Comparison of ENCODE assay signal across 1 cellular context in the genomic region with DNA sequence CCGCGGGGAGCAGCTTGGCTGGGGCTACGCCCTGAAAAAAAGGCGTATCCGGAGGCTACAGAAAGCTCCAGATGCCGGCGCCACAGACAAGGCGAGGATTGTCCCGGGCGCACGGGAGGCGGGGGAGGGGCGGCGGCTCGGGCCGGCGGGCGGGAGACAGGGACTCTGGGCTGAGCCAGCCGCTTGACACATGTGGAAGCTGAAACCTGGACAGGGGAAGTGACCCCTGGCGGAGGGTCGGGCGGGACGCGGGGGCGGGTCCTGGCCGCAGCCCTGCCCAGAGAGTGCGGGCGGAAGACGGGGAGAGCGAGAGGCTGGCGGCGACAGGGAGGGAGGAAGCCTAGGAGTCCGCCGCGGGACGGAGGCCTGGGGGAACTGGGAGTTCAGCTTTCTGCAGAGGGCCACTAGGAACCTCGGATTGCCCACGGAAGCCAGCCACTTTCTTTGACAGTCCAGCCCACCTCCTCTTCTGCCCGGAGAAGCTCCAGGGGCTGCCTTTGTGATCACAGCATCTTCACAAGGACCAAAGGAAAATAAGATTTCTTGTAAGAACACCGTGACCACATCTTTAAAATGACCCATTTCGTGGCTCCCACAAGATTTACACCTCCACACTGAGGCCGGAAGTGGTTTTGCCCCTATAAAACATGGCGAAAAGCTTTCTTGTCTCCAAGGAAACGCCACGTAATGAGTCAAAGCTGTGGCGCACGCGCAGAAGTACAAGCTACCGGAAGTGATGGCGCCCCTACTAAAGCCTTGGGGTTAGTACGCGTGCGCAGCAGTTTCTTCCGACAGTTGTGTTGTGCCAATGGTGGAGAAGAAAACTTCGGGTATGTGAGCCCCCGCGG.
A peak's percentile ranks its signal among the peaks of the same experiment; 100 is the strongest.
TF ChIP-seq lines count a peak whose summit lies in the region.

A gene with protein sequence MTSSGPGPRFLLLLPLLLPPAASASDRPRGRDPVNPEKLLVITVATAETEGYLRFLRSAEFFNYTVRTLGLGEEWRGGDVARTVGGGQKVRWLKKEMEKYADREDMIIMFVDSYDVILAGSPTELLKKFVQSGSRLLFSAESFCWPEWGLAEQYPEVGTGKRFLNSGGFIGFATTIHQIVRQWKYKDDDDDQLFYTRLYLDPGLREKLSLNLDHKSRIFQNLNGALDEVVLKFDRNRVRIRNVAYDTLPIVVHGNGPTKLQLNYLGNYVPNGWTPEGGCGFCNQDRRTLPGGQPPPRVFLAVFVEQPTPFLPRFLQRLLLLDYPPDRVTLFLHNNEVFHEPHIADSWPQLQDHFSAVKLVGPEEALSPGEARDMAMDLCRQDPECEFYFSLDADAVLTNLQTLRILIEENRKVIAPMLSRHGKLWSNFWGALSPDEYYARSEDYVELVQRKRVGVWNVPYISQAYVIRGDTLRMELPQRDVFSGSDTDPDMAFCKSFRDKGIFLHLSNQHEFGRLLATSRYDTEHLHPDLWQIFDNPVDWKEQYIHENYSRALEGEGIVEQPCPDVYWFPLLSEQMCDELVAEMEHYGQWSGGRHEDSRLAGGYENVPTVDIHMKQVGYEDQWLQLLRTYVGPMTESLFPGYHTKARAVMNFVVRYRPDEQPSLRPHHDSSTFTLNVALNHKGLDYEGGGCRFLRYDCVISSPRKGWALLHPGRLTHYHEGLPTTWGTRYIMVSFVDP (minus strand): TSS at position 194 of the 848 bp plus-strand sequence. CDS start 307 bp downstream, outside the sequence.
A gene (plus strand): TSS at position 778 of the 848 bp plus-strand sequence. CDS start 31 bp downstream, at position 809.

TF ChIP-seq in HepG2, 621 proteins besides CTCF, POLR2A, EP300 and RAD21 (continued from another document and continues in another):
- TF ChIP-seq, protein P1, sequence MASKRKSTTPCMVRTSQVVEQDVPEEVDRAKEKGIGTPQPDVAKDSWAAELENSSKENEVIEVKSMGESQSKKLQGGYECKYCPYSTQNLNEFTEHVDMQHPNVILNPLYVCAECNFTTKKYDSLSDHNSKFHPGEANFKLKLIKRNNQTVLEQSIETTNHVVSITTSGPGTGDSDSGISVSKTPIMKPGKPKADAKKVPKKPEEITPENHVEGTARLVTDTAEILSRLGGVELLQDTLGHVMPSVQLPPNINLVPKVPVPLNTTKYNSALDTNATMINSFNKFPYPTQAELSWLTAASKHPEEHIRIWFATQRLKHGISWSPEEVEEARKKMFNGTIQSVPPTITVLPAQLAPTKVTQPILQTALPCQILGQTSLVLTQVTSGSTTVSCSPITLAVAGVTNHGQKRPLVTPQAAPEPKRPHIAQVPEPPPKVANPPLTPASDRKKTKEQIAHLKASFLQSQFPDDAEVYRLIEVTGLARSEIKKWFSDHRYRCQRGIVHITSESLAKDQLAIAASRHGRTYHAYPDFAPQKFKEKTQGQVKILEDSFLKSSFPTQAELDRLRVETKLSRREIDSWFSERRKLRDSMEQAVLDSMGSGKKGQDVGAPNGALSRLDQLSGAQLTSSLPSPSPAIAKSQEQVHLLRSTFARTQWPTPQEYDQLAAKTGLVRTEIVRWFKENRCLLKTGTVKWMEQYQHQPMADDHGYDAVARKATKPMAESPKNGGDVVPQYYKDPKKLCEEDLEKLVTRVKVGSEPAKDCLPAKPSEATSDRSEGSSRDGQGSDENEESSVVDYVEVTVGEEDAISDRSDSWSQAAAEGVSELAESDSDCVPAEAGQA (IDR thresholded peaks at IDR 0.05; ENCODE audit: low read depth): peak; percentile 81; the same call in 1 of the 2 replicates
- TF ChIP-seq, protein P1 (CRISPR knock-in tag; IDR thresholded peaks at IDR 0.05; ENCODE audit: borderline replicate concordance): no peak; the same call in 1 of the 2 replicates
- TF ChIP-seq ZNF12 (CRISPR knock-in tag; IDR thresholded peaks at IDR 0.05) (no peak), LCORL (IDR thresholded peaks at IDR 0.05) (no peak), LCORL (CRISPR knock-in tag; IDR thresholded peaks at IDR 0.05) (peak; percentile 28; the same call in 1 of the 2 replicates), ZFP37 (CRISPR knock-in tag; IDR thresholded peaks at IDR 0.05; ENCODE audit: borderline replicate concordance) (peak; percentile 85; the same call in 1 of the 2 replicates), ZNF335 (CRISPR knock-in tag; IDR thresholded peaks at IDR 0.05) (peak; percentile 45; the same call in 1 of the 2 replicates), ZNF605 (CRISPR knock-in tag; IDR thresholded peaks at IDR 0.05) (peak; percentile 24; the same call in 1 of the 2 replicates), ZSCAN22 (CRISPR knock-in tag; IDR thresholded peaks at IDR 0.05) (no peak), HDAC2 (CRISPR knock-in tag; IDR thresholded peaks at IDR 0.05) (0 out of 2 replicates have a peak, but pooled peaks have one; percentile 17), ZNF777 (CRISPR knock-in tag; IDR thresholded peaks at IDR 0.05) (peak; percentile 38; the same call in 1 of the 2 replicates), CBX5 (CRISPR knock-in tag; IDR thresholded peaks at IDR 0.05; ENCODE audit: borderline replicate concordance) (peak; percentile 28; the same call in 1 of the 2 replicates), SSRP1 (CRISPR knock-in tag; IDR thresholded peaks at IDR 0.05) (peak; percentile 83; the same call in 1 of the 2 replicates), ZNF547 (CRISPR knock-in tag; IDR thresholded peaks at IDR 0.05) (no peak; the same call in 1 of the 2 replicates), ZNF138 (CRISPR knock-in tag; IDR thresholded peaks at IDR 0.05; ENCODE audit: low read depth) (peak; percentile 0; the same call in 1 of the 2 replicates), AKAP8 (CRISPR knock-in tag; IDR thresholded peaks at IDR 0.05) (peak; percentile 70; the same call in 1 of the 2 replicates), MED1 (CRISPR knock-in tag; IDR thresholded peaks at IDR 0.05) (peak; percentile 68)
- TF ChIP-seq, protein P2, sequence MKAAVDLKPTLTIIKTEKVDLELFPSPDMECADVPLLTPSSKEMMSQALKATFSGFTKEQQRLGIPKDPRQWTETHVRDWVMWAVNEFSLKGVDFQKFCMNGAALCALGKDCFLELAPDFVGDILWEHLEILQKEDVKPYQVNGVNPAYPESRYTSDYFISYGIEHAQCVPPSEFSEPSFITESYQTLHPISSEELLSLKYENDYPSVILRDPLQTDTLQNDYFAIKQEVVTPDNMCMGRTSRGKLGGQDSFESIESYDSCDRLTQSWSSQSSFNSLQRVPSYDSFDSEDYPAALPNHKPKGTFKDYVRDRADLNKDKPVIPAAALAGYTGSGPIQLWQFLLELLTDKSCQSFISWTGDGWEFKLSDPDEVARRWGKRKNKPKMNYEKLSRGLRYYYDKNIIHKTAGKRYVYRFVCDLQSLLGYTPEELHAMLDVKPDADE (CRISPR knock-in tag; IDR thresholded peaks at IDR 0.05): 0 out of 2 replicates have a peak, but pooled peaks have one; percentile 61
- TF ChIP-seq, protein P3, sequence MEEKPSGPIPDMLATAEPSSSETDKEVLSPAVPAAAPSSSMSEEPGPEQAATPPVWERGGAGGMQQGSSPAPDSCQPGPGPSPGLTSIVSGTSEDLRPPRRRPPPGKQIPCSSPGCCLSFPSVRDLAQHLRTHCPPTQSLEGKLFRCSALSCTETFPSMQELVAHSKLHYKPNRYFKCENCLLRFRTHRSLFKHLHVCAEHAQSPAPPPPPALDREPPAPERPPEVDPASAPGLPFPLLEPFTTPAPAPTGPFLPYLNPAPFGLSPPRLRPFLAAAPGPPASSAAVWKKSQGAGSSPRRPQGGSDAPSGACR (CRISPR knock-in tag; IDR thresholded peaks at IDR 0.05): no peak
- TF ChIP-seq, protein P4, sequence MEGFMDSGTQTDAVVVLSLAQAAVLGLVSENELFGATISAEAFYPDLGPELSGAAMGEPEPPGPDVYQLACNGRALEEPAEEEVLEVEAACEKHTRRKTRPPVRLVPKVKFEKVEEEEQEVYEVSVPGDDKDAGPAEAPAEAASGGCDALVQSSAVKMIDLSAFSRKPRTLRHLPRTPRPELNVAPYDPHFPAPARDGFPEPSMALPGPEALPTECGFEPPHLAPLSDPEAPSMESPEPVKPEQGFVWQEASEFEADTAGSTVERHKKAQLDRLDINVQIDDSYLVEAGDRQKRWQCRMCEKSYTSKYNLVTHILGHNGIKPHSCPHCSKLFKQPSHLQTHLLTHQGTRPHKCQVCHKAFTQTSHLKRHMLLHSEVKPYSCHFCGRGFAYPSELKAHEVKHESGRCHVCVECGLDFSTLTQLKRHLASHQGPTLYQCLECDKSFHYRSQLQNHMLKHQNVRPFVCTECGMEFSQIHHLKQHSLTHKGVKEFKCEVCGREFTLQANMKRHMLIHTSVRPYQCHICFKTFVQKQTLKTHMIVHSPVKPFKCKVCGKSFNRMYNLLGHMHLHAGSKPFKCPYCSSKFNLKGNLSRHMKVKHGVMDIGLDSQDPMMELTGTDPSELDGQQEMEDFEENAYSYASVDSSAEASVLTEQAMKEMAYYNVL (CRISPR knock-in tag; IDR thresholded peaks at IDR 0.05; ENCODE audit: borderline replicate concordance): peak; percentile 81
- TF ChIP-seq, protein P5, sequence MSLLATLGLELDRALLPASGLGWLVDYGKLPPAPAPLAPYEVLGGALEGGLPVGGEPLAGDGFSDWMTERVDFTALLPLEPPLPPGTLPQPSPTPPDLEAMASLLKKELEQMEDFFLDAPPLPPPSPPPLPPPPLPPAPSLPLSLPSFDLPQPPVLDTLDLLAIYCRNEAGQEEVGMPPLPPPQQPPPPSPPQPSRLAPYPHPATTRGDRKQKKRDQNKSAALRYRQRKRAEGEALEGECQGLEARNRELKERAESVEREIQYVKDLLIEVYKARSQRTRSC (CRISPR knock-in tag; IDR thresholded peaks at IDR 0.05; ENCODE audit: low read depth): no peak
- TF ChIP-seq, protein P6, sequence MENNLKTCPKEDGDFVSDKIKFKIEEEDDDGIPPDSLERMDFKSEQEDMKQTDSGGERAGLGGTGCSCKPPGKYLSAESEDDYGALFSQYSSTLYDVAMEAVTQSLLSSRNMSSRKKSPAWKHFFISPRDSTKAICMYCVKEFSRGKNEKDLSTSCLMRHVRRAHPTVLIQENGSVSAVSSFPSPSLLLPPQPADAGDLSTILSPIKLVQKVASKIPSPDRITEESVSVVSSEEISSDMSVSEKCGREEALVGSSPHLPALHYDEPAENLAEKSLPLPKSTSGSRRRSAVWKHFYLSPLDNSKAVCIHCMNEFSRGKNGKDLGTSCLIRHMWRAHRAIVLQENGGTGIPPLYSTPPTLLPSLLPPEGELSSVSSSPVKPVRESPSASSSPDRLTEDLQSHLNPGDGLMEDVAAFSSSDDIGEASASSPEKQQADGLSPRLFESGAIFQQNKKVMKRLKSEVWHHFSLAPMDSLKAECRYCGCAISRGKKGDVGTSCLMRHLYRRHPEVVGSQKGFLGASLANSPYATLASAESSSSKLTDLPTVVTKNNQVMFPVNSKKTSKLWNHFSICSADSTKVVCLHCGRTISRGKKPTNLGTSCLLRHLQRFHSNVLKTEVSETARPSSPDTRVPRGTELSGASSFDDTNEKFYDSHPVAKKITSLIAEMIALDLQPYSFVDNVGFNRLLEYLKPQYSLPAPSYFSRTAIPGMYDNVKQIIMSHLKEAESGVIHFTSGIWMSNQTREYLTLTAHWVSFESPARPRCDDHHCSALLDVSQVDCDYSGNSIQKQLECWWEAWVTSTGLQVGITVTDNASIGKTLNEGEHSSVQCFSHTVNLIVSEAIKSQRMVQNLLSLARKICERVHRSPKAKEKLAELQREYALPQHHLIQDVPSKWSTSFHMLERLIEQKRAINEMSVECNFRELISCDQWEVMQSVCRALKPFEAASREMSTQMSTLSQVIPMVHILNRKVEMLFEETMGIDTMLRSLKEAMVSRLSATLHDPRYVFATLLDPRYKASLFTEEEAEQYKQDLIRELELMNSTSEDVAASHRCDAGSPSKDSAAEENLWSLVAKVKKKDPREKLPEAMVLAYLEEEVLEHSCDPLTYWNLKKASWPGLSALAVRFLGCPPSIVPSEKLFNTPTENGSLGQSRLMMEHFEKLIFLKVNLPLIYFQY (CRISPR knock-in tag; IDR thresholded peaks at IDR 0.05; ENCODE audit: borderline replicate concordance): peak; percentile 39; the same call in 1 of the 2 replicates
- TF ChIP-seq, protein P7, sequence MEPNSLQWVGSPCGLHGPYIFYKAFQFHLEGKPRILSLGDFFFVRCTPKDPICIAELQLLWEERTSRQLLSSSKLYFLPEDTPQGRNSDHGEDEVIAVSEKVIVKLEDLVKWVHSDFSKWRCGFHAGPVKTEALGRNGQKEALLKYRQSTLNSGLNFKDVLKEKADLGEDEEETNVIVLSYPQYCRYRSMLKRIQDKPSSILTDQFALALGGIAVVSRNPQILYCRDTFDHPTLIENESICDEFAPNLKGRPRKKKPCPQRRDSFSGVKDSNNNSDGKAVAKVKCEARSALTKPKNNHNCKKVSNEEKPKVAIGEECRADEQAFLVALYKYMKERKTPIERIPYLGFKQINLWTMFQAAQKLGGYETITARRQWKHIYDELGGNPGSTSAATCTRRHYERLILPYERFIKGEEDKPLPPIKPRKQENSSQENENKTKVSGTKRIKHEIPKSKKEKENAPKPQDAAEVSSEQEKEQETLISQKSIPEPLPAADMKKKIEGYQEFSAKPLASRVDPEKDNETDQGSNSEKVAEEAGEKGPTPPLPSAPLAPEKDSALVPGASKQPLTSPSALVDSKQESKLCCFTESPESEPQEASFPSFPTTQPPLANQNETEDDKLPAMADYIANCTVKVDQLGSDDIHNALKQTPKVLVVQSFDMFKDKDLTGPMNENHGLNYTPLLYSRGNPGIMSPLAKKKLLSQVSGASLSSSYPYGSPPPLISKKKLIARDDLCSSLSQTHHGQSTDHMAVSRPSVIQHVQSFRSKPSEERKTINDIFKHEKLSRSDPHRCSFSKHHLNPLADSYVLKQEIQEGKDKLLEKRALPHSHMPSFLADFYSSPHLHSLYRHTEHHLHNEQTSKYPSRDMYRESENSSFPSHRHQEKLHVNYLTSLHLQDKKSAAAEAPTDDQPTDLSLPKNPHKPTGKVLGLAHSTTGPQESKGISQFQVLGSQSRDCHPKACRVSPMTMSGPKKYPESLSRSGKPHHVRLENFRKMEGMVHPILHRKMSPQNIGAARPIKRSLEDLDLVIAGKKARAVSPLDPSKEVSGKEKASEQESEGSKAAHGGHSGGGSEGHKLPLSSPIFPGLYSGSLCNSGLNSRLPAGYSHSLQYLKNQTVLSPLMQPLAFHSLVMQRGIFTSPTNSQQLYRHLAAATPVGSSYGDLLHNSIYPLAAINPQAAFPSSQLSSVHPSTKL (CRISPR knock-in tag; IDR thresholded peaks at IDR 0.05): no peak; the same call in 1 of the 2 replicates
- TF ChIP-seq, protein P8, sequence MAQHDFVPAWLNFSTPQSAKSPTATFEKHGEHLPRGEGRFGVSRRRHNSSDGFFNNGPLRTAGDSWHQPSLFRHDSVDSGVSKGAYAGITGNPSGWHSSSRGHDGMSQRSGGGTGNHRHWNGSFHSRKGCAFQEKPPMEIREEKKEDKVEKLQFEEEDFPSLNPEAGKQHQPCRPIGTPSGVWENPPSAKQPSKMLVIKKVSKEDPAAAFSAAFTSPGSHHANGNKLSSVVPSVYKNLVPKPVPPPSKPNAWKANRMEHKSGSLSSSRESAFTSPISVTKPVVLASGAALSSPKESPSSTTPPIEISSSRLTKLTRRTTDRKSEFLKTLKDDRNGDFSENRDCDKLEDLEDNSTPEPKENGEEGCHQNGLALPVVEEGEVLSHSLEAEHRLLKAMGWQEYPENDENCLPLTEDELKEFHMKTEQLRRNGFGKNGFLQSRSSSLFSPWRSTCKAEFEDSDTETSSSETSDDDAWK (CRISPR knock-in tag; IDR thresholded peaks at IDR 0.05): no peak
